Comparison of ENCODE assay signal across 1 cellular context in genomic region chr11:68463714-68464113, GRCh38.
A peak's percentile ranks its signal among the peaks of the same experiment; 100 is the strongest.
TF ChIP-seq lines count a peak whose summit lies in the region.

No MANE protein-coding gene starts in this region.

TF ChIP-seq in HepG2, 621 proteins besides CTCF, POLR2A, EP300 and RAD21 (continued from another document):
- TF ChIP-seq PATZ1 (CRISPR knock-in tag; IDR thresholded peaks at IDR 0.05) = peak; percentile 33; the same call in 1 of the 2 replicates
